ENCODE assay signal across 1 cellular context in the genomic region with DNA sequence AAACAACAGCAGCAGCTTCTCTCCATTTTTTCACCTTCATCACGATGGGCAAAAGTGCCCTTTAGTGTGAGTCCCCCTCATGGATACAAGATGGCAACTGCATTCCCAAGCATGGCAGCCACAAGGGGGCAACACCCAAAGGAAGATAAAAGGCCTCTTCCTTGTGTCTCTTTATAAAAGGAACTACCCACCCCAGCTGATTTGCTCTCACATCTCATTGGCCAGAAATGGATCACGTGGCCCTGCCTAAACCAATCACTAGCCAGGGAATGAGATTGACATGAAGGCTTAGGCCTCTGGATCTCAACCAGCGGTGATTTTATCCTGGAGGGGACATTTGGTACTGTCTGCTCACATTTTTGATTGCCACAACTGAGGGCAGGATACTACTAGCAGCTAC.
A peak's percentile ranks its signal among the peaks of the same experiment; 100 is the strongest.
TF ChIP-seq lines count a peak whose summit lies in the region.

No MANE protein-coding gene starts in this region.

TF ChIP-seq in HepG2, 621 proteins besides CTCF, POLR2A, EP300 and RAD21 (continued from another document and continues in another):
- TF ChIP-seq, protein P1, sequence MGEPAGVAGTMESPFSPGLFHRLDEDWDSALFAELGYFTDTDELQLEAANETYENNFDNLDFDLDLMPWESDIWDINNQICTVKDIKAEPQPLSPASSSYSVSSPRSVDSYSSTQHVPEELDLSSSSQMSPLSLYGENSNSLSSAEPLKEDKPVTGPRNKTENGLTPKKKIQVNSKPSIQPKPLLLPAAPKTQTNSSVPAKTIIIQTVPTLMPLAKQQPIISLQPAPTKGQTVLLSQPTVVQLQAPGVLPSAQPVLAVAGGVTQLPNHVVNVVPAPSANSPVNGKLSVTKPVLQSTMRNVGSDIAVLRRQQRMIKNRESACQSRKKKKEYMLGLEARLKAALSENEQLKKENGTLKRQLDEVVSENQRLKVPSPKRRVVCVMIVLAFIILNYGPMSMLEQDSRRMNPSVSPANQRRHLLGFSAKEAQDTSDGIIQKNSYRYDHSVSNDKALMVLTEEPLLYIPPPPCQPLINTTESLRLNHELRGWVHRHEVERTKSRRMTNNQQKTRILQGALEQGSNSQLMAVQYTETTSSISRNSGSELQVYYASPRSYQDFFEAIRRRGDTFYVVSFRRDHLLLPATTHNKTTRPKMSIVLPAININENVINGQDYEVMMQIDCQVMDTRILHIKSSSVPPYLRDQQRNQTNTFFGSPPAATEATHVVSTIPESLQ (CRISPR knock-in tag; conservative IDR thresholded peaks at IDR 0.05) = no peak
- TF ChIP-seq CEBPG (CRISPR knock-in tag; IDR thresholded peaks at IDR 0.05) = no peak
- TF ChIP-seq, protein P2, sequence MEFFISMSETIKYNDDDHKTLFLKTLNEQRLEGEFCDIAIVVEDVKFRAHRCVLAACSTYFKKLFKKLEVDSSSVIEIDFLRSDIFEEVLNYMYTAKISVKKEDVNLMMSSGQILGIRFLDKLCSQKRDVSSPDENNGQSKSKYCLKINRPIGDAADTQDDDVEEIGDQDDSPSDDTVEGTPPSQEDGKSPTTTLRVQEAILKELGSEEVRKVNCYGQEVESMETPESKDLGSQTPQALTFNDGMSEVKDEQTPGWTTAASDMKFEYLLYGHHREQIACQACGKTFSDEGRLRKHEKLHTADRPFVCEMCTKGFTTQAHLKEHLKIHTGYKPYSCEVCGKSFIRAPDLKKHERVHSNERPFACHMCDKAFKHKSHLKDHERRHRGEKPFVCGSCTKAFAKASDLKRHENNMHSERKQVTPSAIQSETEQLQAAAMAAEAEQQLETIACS (CRISPR knock-in tag; IDR thresholded peaks at IDR 0.05) = no peak
- TF ChIP-seq, protein P3, sequence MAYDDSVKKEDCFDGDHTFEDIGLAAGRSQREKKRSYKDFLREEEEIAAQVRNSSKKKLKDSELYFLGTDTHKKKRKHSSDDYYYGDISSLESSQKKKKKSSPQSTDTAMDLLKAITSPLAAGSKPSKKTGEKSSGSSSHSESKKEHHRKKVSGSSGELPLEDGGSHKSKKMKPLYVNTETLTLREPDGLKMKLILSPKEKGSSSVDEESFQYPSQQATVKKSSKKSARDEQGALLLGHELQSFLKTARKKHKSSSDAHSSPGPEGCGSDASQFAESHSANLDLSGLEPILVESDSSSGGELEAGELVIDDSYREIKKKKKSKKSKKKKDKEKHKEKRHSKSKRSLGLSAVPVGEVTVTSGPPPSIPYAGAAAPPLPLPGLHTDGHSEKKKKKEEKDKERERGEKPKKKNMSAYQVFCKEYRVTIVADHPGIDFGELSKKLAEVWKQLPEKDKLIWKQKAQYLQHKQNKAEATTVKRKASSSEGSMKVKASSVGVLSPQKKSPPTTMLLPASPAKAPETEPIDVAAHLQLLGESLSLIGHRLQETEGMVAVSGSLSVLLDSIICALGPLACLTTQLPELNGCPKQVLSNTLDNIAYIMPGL (CRISPR knock-in tag; IDR thresholded peaks at IDR 0.05; ENCODE audit: borderline replicate concordance in 1 of 2, low read depth in 1 of 2) = no peak
- TF ChIP-seq EED (CRISPR knock-in tag; IDR thresholded peaks at IDR 0.05) = no peak
- TF ChIP-seq SYNCRIP (IDR thresholded peaks at IDR 0.05; ENCODE audit: insufficient read depth, low read depth, low read length) = no peak
- TF ChIP-seq ZNF703 (CRISPR knock-in tag; IDR thresholded peaks at IDR 0.05; ENCODE audit: borderline replicate concordance) = no peak
- TF ChIP-seq, protein P4, sequence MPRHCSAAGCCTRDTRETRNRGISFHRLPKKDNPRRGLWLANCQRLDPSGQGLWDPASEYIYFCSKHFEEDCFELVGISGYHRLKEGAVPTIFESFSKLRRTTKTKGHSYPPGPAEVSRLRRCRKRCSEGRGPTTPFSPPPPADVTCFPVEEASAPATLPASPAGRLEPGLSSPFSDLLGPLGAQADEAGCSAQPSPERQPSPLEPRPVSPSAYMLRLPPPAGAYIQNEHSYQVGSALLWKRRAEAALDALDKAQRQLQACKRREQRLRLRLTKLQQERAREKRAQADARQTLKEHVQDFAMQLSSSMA (CRISPR knock-in tag; IDR thresholded peaks at IDR 0.05) = no peak
- TF ChIP-seq RFXAP (CRISPR knock-in tag; IDR thresholded peaks at IDR 0.05; ENCODE audit: borderline replicate concordance) = no peak
- TF ChIP-seq, protein P5, sequence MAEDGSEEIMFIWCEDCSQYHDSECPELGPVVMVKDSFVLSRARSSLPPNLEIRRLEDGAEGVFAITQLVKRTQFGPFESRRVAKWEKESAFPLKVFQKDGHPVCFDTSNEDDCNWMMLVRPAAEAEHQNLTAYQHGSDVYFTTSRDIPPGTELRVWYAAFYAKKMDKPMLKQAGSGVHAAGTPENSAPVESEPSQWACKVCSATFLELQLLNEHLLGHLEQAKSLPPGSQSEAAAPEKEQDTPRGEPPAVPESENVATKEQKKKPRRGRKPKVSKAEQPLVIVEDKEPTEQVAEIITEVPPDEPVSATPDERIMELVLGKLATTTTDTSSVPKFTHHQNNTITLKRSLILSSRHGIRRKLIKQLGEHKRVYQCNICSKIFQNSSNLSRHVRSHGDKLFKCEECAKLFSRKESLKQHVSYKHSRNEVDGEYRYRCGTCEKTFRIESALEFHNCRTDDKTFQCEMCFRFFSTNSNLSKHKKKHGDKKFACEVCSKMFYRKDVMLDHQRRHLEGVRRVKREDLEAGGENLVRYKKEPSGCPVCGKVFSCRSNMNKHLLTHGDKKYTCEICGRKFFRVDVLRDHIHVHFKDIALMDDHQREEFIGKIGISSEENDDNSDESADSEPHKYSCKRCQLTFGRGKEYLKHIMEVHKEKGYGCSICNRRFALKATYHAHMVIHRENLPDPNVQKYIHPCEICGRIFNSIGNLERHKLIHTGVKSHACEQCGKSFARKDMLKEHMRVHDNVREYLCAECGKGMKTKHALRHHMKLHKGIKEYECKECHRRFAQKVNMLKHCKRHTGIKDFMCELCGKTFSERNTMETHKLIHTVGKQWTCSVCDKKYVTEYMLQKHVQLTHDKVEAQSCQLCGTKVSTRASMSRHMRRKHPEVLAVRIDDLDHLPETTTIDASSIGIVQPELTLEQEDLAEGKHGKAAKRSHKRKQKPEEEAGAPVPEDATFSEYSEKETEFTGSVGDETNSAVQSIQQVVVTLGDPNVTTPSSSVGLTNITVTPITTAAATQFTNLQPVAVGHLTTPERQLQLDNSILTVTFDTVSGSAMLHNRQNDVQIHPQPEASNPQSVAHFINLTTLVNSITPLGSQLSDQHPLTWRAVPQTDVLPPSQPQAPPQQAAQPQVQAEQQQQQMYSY (CRISPR knock-in tag; IDR thresholded peaks at IDR 0.05) = no peak
- TF ChIP-seq PCBP1 (IDR thresholded peaks at IDR 0.05; ENCODE audit: borderline replicate concordance, low read depth, low read length) = no peak
- TF ChIP-seq ATRX (CRISPR knock-in tag; IDR thresholded peaks at IDR 0.05; ENCODE audit: borderline replicate concordance) = no peak
- peak; percentile 81 for TF ChIP-seq TEAD3 (CRISPR knock-in tag; optimal IDR thresholded peaks at IDR 0.05; ENCODE audit: borderline replicate concordance)
- TF ChIP-seq CAMTA2 (CRISPR knock-in tag; IDR thresholded peaks at IDR 0.05; ENCODE audit: borderline replicate concordance) = no peak
- TF ChIP-seq FOXO1 (CRISPR knock-in tag; IDR thresholded peaks at IDR 0.05) = no peak
- TF ChIP-seq ZIK1 (CRISPR knock-in tag; IDR thresholded peaks at IDR 0.05; ENCODE audit: borderline replicate concordance, low read depth) = no peak
- peak; percentile 95 for TF ChIP-seq NFYC (CRISPR knock-in tag; IDR thresholded peaks at IDR 0.05)
- TF ChIP-seq, protein P6, sequence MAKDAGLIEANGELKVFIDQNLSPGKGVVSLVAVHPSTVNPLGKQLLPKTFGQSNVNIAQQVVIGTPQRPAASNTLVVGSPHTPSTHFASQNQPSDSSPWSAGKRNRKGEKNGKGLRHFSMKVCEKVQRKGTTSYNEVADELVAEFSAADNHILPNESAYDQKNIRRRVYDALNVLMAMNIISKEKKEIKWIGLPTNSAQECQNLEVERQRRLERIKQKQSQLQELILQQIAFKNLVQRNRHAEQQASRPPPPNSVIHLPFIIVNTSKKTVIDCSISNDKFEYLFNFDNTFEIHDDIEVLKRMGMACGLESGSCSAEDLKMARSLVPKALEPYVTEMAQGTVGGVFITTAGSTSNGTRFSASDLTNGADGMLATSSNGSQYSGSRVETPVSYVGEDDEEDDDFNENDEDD (CRISPR knock-in tag; IDR thresholded peaks at IDR 0.05; ENCODE audit: borderline replicate concordance) = no peak
- TF ChIP-seq, protein P7, sequence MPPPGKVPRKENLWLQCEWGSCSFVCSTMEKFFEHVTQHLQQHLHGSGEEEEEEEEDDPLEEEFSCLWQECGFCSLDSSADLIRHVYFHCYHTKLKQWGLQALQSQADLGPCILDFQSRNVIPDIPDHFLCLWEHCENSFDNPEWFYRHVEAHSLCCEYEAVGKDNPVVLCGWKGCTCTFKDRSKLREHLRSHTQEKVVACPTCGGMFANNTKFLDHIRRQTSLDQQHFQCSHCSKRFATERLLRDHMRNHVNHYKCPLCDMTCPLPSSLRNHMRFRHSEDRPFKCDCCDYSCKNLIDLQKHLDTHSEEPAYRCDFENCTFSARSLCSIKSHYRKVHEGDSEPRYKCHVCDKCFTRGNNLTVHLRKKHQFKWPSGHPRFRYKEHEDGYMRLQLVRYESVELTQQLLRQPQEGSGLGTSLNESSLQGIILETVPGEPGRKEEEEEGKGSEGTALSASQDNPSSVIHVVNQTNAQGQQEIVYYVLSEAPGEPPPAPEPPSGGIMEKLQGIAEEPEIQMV (CRISPR knock-in tag; IDR thresholded peaks at IDR 0.05; ENCODE audit: low read depth) = no peak
- TF ChIP-seq MAFF (IDR thresholded peaks at IDR 0.05; ENCODE audit: low read depth, low read length) = no peak
- TF ChIP-seq SMYD3 (CRISPR knock-in tag; IDR thresholded peaks at IDR 0.05) = no peak
- TF ChIP-seq ZNF773 (CRISPR knock-in tag; IDR thresholded peaks at IDR 0.05; ENCODE audit: borderline replicate concordance) = no peak
- TF ChIP-seq, protein P8, sequence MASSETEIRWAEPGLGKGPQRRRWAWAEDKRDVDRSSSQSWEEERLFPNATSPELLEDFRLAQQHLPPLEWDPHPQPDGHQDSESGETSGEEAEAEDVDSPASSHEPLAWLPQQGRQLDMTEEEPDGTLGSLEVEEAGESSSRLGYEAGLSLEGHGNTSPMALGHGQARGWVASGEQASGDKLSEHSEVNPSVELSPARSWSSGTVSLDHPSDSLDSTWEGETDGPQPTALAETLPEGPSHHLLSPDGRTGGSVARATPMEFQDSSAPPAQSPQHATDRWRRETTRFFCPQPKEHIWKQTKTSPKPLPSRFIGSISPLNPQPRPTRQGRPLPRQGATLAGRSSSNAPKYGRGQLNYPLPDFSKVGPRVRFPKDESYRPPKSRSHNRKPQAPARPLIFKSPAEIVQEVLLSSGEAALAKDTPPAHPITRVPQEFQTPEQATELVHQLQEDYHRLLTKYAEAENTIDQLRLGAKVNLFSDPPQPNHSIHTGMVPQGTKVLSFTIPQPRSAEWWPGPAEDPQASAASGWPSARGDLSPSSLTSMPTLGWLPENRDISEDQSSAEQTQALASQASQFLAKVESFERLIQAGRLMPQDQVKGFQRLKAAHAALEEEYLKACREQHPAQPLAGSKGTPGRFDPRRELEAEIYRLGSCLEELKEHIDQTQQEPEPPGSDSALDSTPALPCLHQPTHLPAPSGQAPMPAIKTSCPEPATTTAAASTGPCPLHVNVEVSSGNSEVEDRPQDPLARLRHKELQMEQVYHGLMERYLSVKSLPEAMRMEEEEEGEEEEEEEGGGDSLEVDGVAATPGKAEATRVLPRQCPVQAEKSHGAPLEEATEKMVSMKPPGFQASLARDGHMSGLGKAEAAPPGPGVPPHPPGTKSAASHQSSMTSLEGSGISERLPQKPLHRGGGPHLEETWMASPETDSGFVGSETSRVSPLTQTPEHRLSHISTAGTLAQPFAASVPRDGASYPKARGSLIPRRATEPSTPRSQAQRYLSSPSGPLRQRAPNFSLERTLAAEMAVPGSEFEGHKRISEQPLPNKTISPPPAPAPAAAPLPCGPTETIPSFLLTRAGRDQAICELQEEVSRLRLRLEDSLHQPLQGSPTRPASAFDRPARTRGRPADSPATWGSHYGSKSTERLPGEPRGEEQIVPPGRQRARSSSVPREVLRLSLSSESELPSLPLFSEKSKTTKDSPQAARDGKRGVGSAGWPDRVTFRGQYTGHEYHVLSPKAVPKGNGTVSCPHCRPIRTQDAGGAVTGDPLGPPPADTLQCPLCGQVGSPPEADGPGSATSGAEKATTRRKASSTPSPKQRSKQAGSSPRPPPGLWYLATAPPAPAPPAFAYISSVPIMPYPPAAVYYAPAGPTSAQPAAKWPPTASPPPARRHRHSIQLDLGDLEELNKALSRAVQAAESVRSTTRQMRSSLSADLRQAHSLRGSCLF (CRISPR knock-in tag; IDR thresholded peaks at IDR 0.05; ENCODE audit: borderline replicate concordance) = no peak
- no peak for TF ChIP-seq ERF (CRISPR knock-in tag; IDR thresholded peaks at IDR 0.05)
- TF ChIP-seq, protein P9, sequence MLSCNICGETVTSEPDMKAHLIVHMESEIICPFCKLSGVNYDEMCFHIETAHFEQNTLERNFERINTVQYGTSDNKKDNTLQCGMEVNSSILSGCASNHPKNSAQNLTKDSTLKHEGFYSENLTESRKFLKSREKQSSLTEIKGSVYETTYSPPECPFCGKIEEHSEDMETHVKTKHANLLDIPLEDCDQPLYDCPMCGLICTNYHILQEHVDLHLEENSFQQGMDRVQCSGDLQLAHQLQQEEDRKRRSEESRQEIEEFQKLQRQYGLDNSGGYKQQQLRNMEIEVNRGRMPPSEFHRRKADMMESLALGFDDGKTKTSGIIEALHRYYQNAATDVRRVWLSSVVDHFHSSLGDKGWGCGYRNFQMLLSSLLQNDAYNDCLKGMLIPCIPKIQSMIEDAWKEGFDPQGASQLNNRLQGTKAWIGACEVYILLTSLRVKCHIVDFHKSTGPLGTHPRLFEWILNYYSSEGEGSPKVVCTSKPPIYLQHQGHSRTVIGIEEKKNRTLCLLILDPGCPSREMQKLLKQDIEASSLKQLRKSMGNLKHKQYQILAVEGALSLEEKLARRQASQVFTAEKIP (CRISPR knock-in tag; IDR thresholded peaks at IDR 0.05; ENCODE audit: borderline replicate concordance) = no peak
- TF ChIP-seq ZSCAN30 (CRISPR knock-in tag; IDR thresholded peaks at IDR 0.05) = no peak
- TF ChIP-seq NR2F1 (CRISPR knock-in tag; IDR thresholded peaks at IDR 0.05) = no peak
- TF ChIP-seq, protein P10, sequence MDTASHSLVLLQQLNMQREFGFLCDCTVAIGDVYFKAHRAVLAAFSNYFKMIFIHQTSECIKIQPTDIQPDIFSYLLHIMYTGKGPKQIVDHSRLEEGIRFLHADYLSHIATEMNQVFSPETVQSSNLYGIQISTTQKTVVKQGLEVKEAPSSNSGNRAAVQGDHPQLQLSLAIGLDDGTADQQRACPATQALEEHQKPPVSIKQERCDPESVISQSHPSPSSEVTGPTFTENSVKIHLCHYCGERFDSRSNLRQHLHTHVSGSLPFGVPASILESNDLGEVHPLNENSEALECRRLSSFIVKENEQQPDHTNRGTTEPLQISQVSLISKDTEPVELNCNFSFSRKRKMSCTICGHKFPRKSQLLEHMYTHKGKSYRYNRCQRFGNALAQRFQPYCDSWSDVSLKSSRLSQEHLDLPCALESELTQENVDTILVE (CRISPR knock-in tag; IDR thresholded peaks at IDR 0.05) = no peak
- no peak for TF ChIP-seq ARNTL (CRISPR knock-in tag; IDR thresholded peaks at IDR 0.05)
- no peak for TF ChIP-seq TP53 (CRISPR knock-in tag; conservative IDR thresholded peaks at IDR 0.05)
- TF ChIP-seq ZNF652 (CRISPR knock-in tag; IDR thresholded peaks at IDR 0.05; ENCODE audit: borderline replicate concordance, low read depth) = no peak
- TF ChIP-seq MATR3 (CRISPR knock-in tag; IDR thresholded peaks at IDR 0.05) = no peak
- no peak for TF ChIP-seq ZNF354B (CRISPR knock-in tag; IDR thresholded peaks at IDR 0.05)
- no peak for TF ChIP-seq MYC (CRISPR knock-in tag; IDR thresholded peaks at IDR 0.05; ENCODE audit: borderline replicate concordance)
